Comparison of ENCODE assay signal across 1 cellular context in the genomic region with DNA sequence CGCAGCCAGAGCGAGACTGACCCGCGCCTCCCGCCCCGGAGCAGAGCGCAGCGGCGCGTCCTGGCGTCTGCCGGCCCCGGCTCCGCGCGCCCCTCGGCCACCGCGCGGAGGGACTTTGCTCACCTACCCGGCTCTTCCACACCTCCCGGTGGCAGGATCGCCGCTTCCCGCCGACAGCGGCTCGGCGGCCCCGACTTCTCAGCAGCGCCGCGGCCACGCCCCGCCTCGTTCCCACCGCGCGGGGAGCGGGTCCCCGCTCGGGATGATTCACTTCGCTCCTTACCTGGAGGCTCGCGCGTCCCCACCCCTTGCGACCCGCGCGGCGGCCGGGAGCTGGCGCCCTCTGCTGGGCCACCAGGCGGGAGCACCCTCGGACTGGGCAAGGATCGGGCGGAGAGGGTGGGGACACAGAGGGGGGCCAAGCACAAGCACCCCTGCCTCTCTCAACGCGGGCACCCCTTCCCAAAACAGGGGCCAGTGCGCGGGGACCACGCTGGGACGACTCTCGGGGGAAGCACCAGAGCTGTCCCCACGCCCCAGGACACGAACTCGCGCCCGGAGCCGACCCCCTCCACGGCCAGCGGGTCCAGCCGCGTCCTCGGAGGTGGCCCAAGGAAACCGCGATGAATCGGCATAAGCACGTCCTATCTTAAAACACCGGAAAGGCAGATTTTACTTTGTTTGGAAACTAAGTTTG.
TF ChIP-seq lines count a peak whose summit lies in the region.

No MANE protein-coding gene starts in this region.

TF ChIP-seq in GM12878, 131 proteins besides CTCF, POLR2A, EP300 and RAD21 (continued from another document):
- TF ChIP-seq, protein P1, sequence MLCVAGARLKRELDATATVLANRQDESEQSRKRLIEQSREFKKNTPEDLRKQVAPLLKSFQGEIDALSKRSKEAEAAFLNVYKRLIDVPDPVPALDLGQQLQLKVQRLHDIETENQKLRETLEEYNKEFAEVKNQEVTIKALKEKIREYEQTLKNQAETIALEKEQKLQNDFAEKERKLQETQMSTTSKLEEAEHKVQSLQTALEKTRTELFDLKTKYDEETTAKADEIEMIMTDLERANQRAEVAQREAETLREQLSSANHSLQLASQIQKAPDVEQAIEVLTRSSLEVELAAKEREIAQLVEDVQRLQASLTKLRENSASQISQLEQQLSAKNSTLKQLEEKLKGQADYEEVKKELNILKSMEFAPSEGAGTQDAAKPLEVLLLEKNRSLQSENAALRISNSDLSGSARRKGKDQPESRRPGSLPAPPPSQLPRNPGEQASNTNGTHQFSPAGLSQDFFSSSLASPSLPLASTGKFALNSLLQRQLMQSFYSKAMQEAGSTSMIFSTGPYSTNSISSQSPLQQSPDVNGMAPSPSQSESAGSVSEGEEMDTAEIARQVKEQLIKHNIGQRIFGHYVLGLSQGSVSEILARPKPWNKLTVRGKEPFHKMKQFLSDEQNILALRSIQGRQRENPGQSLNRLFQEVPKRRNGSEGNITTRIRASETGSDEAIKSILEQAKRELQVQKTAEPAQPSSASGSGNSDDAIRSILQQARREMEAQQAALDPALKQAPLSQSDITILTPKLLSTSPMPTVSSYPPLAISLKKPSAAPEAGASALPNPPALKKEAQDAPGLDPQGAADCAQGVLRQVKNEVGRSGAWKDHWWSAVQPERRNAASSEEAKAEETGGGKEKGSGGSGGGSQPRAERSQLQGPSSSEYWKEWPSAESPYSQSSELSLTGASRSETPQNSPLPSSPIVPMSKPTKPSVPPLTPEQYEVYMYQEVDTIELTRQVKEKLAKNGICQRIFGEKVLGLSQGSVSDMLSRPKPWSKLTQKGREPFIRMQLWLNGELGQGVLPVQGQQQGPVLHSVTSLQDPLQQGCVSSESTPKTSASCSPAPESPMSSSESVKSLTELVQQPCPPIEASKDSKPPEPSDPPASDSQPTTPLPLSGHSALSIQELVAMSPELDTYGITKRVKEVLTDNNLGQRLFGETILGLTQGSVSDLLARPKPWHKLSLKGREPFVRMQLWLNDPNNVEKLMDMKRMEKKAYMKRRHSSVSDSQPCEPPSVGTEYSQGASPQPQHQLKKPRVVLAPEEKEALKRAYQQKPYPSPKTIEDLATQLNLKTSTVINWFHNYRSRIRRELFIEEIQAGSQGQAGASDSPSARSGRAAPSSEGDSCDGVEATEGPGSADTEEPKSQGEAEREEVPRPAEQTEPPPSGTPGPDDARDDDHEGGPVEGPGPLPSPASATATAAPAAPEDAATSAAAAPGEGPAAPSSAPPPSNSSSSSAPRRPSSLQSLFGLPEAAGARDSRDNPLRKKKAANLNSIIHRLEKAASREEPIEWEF (IDR thresholded peaks at IDR 0.05; ENCODE audit: insufficient replicate concordance, low read depth, low read length), result no peak
- TF ChIP-seq IKZF1 (conservative IDR thresholded peaks at IDR 0.05) (peak; percentile 60), SUPT20H (IDR thresholded peaks at IDR 0.05; ENCODE audit: borderline replicate concordance, control insufficient read depth, low read depth, low read length) (no peak), HDAC6 (IDR thresholded peaks at IDR 0.05; ENCODE audit: unreplicated experiment) (peak; percentile 75), ZNF592 (IDR thresholded peaks at IDR 0.05) (no peak), CBFB (IDR thresholded peaks at IDR 0.05; ENCODE audit: low read depth) (no peak), STAT1 (conservative IDR thresholded peaks at IDR 0.05) (no peak), PML (IDR thresholded peaks at IDR 0.05; ENCODE audit: low read length) (no peak), TCF3 (IDR thresholded peaks at IDR 0.05; ENCODE audit: borderline replicate concordance, insufficient read depth, low read depth, low read length) (no peak), TCF7 (IDR thresholded peaks at IDR 0.05; ENCODE audit: borderline replicate concordance) (no peak), NR2F1 (conservative IDR thresholded peaks at IDR 0.05) (peak; percentile 37; the same call in 1 of the 2 replicates), EED (IDR thresholded peaks at IDR 0.05; ENCODE audit: low read depth) (no peak), PAX8 (IDR thresholded peaks at IDR 0.05) (no peak), ZNF622 (IDR thresholded peaks at IDR 0.05) (no peak), CHD2 (IDR thresholded peaks at IDR 0.05; ENCODE audit: borderline replicate concordance, low read depth, low read length) (no peak), ZBTB4 (CRISPR knock-in tag; IDR thresholded peaks at IDR 0.05) (no peak), ZNF24 (IDR thresholded peaks at IDR 0.05) (no peak), NFXL1 (IDR thresholded peaks at IDR 0.05; ENCODE audit: borderline replicate concordance) (peak; percentile 46; the same call in 1 of the 2 replicates), POU2F2 (IDR thresholded peaks at IDR 0.05; ENCODE audit: borderline replicate concordance, low read depth, low read length) (no peak), SMARCA5 (IDR thresholded peaks at IDR 0.05) (peak; percentile 65; the same call in 1 of the 2 replicates), SP1 (IDR thresholded peaks at IDR 0.05; ENCODE audit: low read depth, low read length) (no peak), DPF2 (IDR thresholded peaks at IDR 0.05) (0 out of 2 replicates have a peak, but pooled peaks have one; percentile 55), ATF3 (IDR thresholded peaks at IDR 0.05; ENCODE audit: borderline replicate concordance, extremely low read depth, low read depth, low read length) (no peak), NBN (IDR thresholded peaks at IDR 0.05) (no peak), KAT2A (conservative IDR thresholded peaks at IDR 0.05; ENCODE audit: control insufficient read depth, low read depth, low read length) (no peak), GABPA (IDR thresholded peaks at IDR 0.05; ENCODE audit: low read depth) (no peak)
